Comparison of ENCODE assay signal across 23 cellular contexts in genomic region chrX:133418588-133418987, GRCh38. TPM values are rescaled to one million over a fixed set of nuclear protein-coding genes. Genes with fewer than 3 reads are reported as not detected.
A peak's percentile ranks its signal among the peaks of the same experiment; 100 is the strongest.
DNase-seq lines count a peak whose midpoint lies in the region; FAIRE-seq and TF ChIP-seq lines count a peak whose summit lies in the region.
"Had no signal": no experiment of that assay in that cellular context is flagged by ENCODE, and none has a peak within 500 bp of the region (broad histone marks: within the 10 kb centered on the region; RNA-seq: fewer than 3 reads in every experiment).

No MANE protein-coding gene starts in this region.

- peak; percentile 65 for FAIRE-seq in astrocyte (lab: Jason Lieb, UNC)
- FAIRE-seq: D721Med, GM12891 had no signal

- CTCF ChIA-PET in GM10248 (lab: Yijun Ruan, JAX) = no interaction called here

- H3K27ac Mint-ChIP-seq in astrocyte (ENCODE audit: unreplicated experiment) = no peak overlapping the region
- H3K27ac Mint-ChIP-seq: CD14-positive monocyte; CD4-positive, alpha-beta T cell had no signal

- H3K4me3 ChIP-seq in astrocyte (ENCODE audit: insufficient read depth, low read depth, low read length) = no peak overlapping the region
- H3K4me3 ChIP-seq: A549; BLaER1 treated with 17β-estradiol and CSF1 and Interleukin-3, amounts not matched to agents 10 nM and 100 nM had no signal

- H3K4me3 Mint-ChIP-seq in astrocyte (ENCODE audit: unreplicated experiment) = no peak overlapping the region
- H3K4me3 Mint-ChIP-seq: CD4-positive, alpha-beta T cell; CD8-positive, alpha-beta memory T cell had no signal

- H4K20me1 ChIP-seq in astrocyte (ENCODE audit: insufficient read depth, low read length) = no peaks in the 10 kb centered on the region

- H2AFZ ChIP-seq in astrocyte (ENCODE audit: low read depth, low read length) = no peak overlapping the region

- peak; percentile 64 for DNase-seq in ELF-1 (ENCODE audit: low read depth, low spot score)
- no peak for DNase-seq in astrocyte (ENCODE audit: low read depth)
- DNase-seq in islet precursor cell = peak; percentile 59
- no peak for DNase-seq in NCI-H1048 (lab: John Stamatoyannopoulos, UW)
- DNase-seq in pons (ENCODE audit: low spot score) = no peak
- no peak for DNase-seq in GM10248 (ENCODE audit: extremely low spot score)
- DNase-seq: 8988T; ACHN; AML-193; BE2C; CD4-positive, alpha-beta T cell; CD8-positive, alpha-beta memory T cell; DMS 273 treated with DMSO at 0.1 percent for 48 hours; DND-41; GDM1; GOT3; H7; HCEC 1CT had no signal

- no peaks in the 10 kb centered on the region for H3K9me3 Mint-ChIP-seq in astrocyte (ENCODE audit: unreplicated experiment)
- H3K9me3 Mint-ChIP-seq: CD4-positive, alpha-beta T cell had no signal

- TF ChIP-seq CTCF in astrocyte (IDR thresholded peaks at IDR 0.05; ENCODE audit: insufficient read depth, low read depth, low read length) (no peak), GM10248 (IDR thresholded peaks at IDR 0.05; ENCODE audit: control extremely low read depth, extremely low read depth, low read depth, missing control alignments) (no peak)

- POLR2A ChIA-PET in GM10248 (lab: Yijun Ruan, JAX) = no interaction called here

- H3K9me3 ChIP-seq in astrocyte (ENCODE audit: insufficient read depth, low read depth, low read length) = no peaks in the 10 kb centered on the region
- H3K9me3 ChIP-seq: A549, BE2C had no signal

- H3K79me2 ChIP-seq in astrocyte (ENCODE audit: insufficient read depth, low read length) = no peaks in the 10 kb centered on the region

- no peak overlapping the region for H3K27ac ChIP-seq in astrocyte (ENCODE audit: low read depth, low read length)
- H3K27ac ChIP-seq: A549; BLaER1 treated with 17β-estradiol and CSF1 and Interleukin-3, amounts not matched to agents 10 nM and 100 nM had no signal

- H3K4me1 ChIP-seq in astrocyte (ENCODE audit: insufficient read depth, low read length) = no peaks in the 10 kb centered on the region
- H3K4me1 ChIP-seq: BE2C had no signal

- H3K4me2 ChIP-seq in astrocyte (ENCODE audit: low read length) = no peak overlapping the region
- H3K4me2 ChIP-seq: A549; BLaER1 treated with 17β-estradiol and CSF1 and Interleukin-3, amounts not matched to agents 10 nM and 100 nM had no signal

- peaks cover 3% of the 10 kb centered on the region for H3K27me3 ChIP-seq in astrocyte (ENCODE audit: insufficient read depth, low read length)

- no peaks in the 10 kb centered on the region for H3K36me3 Mint-ChIP-seq in astrocyte (ENCODE audit: low read depth, unreplicated experiment)
- H3K36me3 Mint-ChIP-seq: CD14-positive monocyte; CD8-positive, alpha-beta memory T cell had no signal

- peaks cover 4% of the 10 kb centered on the region for H3K27me3 Mint-ChIP-seq in astrocyte (ENCODE audit: low read depth, unreplicated experiment)

- H3K36me3 ChIP-seq in astrocyte (ENCODE audit: insufficient read depth, low read length) = no peaks in the 10 kb centered on the region
- H3K36me3 ChIP-seq: BE2C; BLaER1 treated with 17β-estradiol and CSF1 and Interleukin-3, amounts not matched to agents 10 nM and 100 nM had no signal

- no peak overlapping the region for H3K9ac ChIP-seq in astrocyte (ENCODE audit: low read length)
- H3K9ac ChIP-seq: BLaER1 treated with 17β-estradiol and CSF1 and Interleukin-3, amounts not matched to agents 10 nM and 100 nM had no signal

- H3K4me1 Mint-ChIP-seq in astrocyte (ENCODE audit: low read depth, unreplicated experiment) = peaks cover 2% of the 10 kb centered on the region

RNA-seq across cellular contexts. Expression of gene GPC4, which starts 3.3 kb away (rescaled TPM):
- total RNA-seq in astrocyte = 71.9 and 86.4 TPM in 2 replicates
- total RNA-seq: CD4-positive, alpha-beta T cell; CD8-positive, alpha-beta memory T cell had no signal

Comparison
In these comparisons a context has a peak if more than half of its experiments do, and no peak if none do; other contexts are left out.
1. DNase-seq: peak in ELF-1 (single experiment) and islet precursor cell (single experiment); none in astrocyte (single experiment), NCI-H1048 (single experiment), pons (single experiment) and GM10248 (single experiment).